22 cellular contexts compared by ENCODE assay signal in the genomic region with DNA sequence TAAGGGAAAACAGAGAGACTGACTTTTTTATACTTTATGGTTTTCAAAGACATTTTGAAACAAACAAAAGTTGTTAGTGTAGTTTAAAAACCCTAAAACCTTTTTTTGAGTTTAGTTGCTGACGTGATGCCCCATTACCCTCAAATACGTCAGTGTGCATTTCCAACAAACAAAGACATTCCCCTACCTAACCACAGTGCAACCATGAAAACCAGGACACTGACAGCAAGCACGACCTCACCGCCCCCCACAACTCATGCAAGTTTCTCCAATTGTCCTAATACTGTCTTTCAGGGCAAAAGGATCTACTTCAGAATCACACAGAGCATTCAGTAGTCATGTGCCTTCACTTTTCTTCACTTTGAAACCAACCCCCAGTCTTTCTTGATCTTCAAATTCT.
DNase-seq lines count a peak whose midpoint lies in the region; ATAC-seq, FAIRE-seq and TF ChIP-seq lines count a peak whose summit lies in the region.
"Had no signal": no experiment of that assay in that cellular context is flagged by ENCODE, and none has a peak within 500 bp of the region (broad histone marks: within the 10 kb centered on the region; RNA-seq: fewer than 3 reads in every experiment).

No MANE protein-coding gene starts in this region.

- no peak overlapping the region for H3K4me3 ChIP-seq in IMR-90 (ENCODE audit: insufficient read depth, low read depth, low read length)
- no peak overlapping the region for H3K4me3 ChIP-seq in GM12878

- H4K20me1 ChIP-seq in IMR-90 (ENCODE audit: insufficient read depth, low read length), result no peaks in the 10 kb centered on the region
- H4K20me1 ChIP-seq in GM12878 (ENCODE audit: control insufficient read depth, insufficient read depth), result no peaks in the 10 kb centered on the region

- no peak overlapping the region for H3K4me2 ChIP-seq in IMR-90 (ENCODE audit: low read depth, low read length)
- H3K4me2 ChIP-seq in GM12878 (ENCODE audit: control insufficient read depth, insufficient read depth), result no peak overlapping the region
- H3K4me2 ChIP-seq: KMS-11 had no signal

- TF ChIP-seq EP300 in GM12878 (IDR thresholded peaks at IDR 0.05; ENCODE audit: borderline replicate concordance in 1 of 2, control insufficient read depth in 1 of 2, low read depth in 2 of 2, low read length in 2 of 2), result no peak

- no peaks in the 10 kb centered on the region for H3K9me3 ChIP-seq in IMR-90 (ENCODE audit: control insufficient read depth, insufficient read depth, low read length)
- H3K9me3 ChIP-seq in GM12878 (replicated peaks; ENCODE audit: control insufficient read depth, insufficient read depth, low read length), result peaks cover 2% of the 10 kb centered on the region; the same call in 2 of the 3 replicates

- H3K9me1 ChIP-seq in IMR-90 (ENCODE audit: insufficient read depth, low read length), result peaks cover 23% of the 10 kb centered on the region

- in situ Hi-C loops in IMR-90 (cut with MboI; ENCODE audit: low sequenced_read_pairs), result no loop called here
- in situ Hi-C loops in GM12878 (cut with MboI), result no loop called here

- no peaks in the 10 kb centered on the region for H3K79me2 ChIP-seq in GM12878 (ENCODE audit: control insufficient read depth, insufficient read depth, low read length)

- no peak for TF ChIP-seq CTCF in IMR-90 (conservative IDR thresholded peaks at IDR 0.05; ENCODE audit: low read depth, low read length)
- no peak for TF ChIP-seq CTCF in GM12878 (IDR thresholded peaks at IDR 0.05 in 2 of 3, conservative IDR thresholded peaks at IDR 0.05 in 1 of 3; ENCODE audit: control insufficient read depth in 2 of 3, extremely low read depth in 1 of 3, insufficient read depth in 1 of 3, low read depth in 3 of 3, low read length in 3 of 3)
- no peak for TF ChIP-seq CTCF in GM10248 (IDR thresholded peaks at IDR 0.05; ENCODE audit: control extremely low read depth, extremely low read depth, low read depth, missing control alignments)

- no peaks in the 10 kb centered on the region for H3K27me3 ChIP-seq in IMR-90 (ENCODE audit: control insufficient read depth, insufficient read depth, low read length)
- no peaks in the 10 kb centered on the region for H3K27me3 ChIP-seq in GM12878 (replicated peaks in 1 of 2; ENCODE audit: control insufficient read depth in 2 of 2, insufficient read depth in 2 of 2, low read length in 1 of 2)

- H2BK20ac ChIP-seq in IMR-90 (ENCODE audit: low read depth, low read length), result peak overlapping the region; percentile 96

- H4K5ac ChIP-seq in IMR-90 (ENCODE audit: low read depth, low read length), result peak overlapping the region; percentile 92

- no peak overlapping the region for H2AK9ac ChIP-seq in IMR-90 (replicated peaks; ENCODE audit: low read depth, low read length, poor library complexity)

- H3K79me1 ChIP-seq in IMR-90 (ENCODE audit: low read depth in 1 of 2, low read length in 2 of 2), result no peaks in the 10 kb centered on the region

- H3K56ac ChIP-seq in IMR-90 (ENCODE audit: extremely low read depth, insufficient read depth, low read length), result no peak overlapping the region

- peak overlapping the region; percentile 87 for H4K91ac ChIP-seq in IMR-90 (ENCODE audit: insufficient read depth, low read depth, low read length)

- H3K18ac ChIP-seq in IMR-90 (ENCODE audit: low read depth, low read length), result peak overlapping the region; percentile 95

- POLR2A ChIA-PET in IMR-90 (lab: Charles Lee; ENCODE audit: unreplicated experiment), result no interaction called here
- POLR2A ChIA-PET in GM12878 (lab: Charles Lee), result no interaction called here
- POLR2A ChIA-PET in GM10248 (lab: Yijun Ruan, JAX), result no interaction called here

- dilution Hi-C loops in IMR-90 (cut with HindIII; ENCODE audit: low sequenced_read_pairs, unreplicated experiment), result no loop called here

- TF ChIP-seq RAD21 in IMR-90 (IDR thresholded peaks at IDR 0.05; ENCODE audit: low read length) (no peak), GM12878 (IDR thresholded peaks at IDR 0.05; ENCODE audit: insufficient read depth, low read depth, low read length) (no peak)

- TF ChIP-seq POLR2A in IMR-90 (IDR thresholded peaks at IDR 0.05; ENCODE audit: low read depth, low read length) (no peak), GM12878 (IDR thresholded peaks at IDR 0.05; ENCODE audit: low read depth, low read length) (no peak)

- no peak for FAIRE-seq in GM12878 (lab: Jason Lieb, UNC)
- FAIRE-seq: H1 had no signal

- H2BK5ac ChIP-seq in IMR-90 (ENCODE audit: low read depth, low read length, poor library complexity, severe bottlenecking), result peak overlapping the region; percentile 97

- BruUV-seq in IMR-90 (replicated peaks; lab: Mats Ljungman, UMichigan) (no TSS peak), GM12878 (replicated peaks; lab: Mats Ljungman, UMichigan) (no TSS peak)

- no peak overlapping the region for H3K9ac ChIP-seq in IMR-90 (ENCODE audit: low read depth, low read length)
- no peak overlapping the region for H3K9ac ChIP-seq in GM12878 (ENCODE audit: control insufficient read depth, insufficient read depth, low read length)
- H3K9ac ChIP-seq: KMS-11 had no signal

- peak overlapping the region; percentile 59 for H2AK5ac ChIP-seq in IMR-90 (ENCODE audit: low read depth, low read length)

- RAD21 ChIA-PET in GM12878 (lab: Charles Lee; ENCODE audit: unreplicated experiment), result interaction anchor here (0.9 kb wide), 1 partner anchor 17 kb away, joined by 3 read pairs; no protein-coding TSS in a partner anchor

- peak overlapping the region in 1 of 2 experiments; percentile 22; a peak in 2 of 4 replicates for H4K8ac ChIP-seq in IMR-90 (ENCODE audit: low read depth in 2 of 2, low read length in 2 of 2)

- SMC1A ChIA-PET in GM12878 (lab: Charles Lee; ENCODE audit: uncharacterized antibody, unreplicated experiment), result interaction anchor here (1.0 to 1.4 kb wide), 3 partner anchors 10 to 19 kb away, joined by 3 to 6 read pairs (median 4); no protein-coding TSS in a partner anchor

- intact Hi-C loops in IMR-90 (cut with micrococcal nuclease), result no loop called here
- intact Hi-C loops in GM12878 (cut with micrococcal nuclease; ENCODE audit: unreplicated experiment), result no loop called here

- CTCF ChIA-PET in IMR-90 (lab: Yijun Ruan, JAX), result no interaction called here
- CTCF ChIA-PET in GM12878 (lab: Yijun Ruan, JAX), result no interaction called here
- CTCF ChIA-PET in GM10248 (lab: Yijun Ruan, JAX), result interaction anchor here (1.2 kb wide), 1 partner anchor 37 kb away, joined by 3 read pairs; no protein-coding TSS in a partner anchor

- DNase-seq in IMR-90, result peak; percentile 48
- no peak for DNase-seq in GM12878 (ENCODE audit: low read depth, low spot score)
- DNase-seq in kidney tubule cell (ENCODE audit: low spot score), result peak; percentile 22
- DNase-seq in GM10248 (ENCODE audit: extremely low spot score), result no peak
- no peak for DNase-seq in hippocampal formation (lab: John Stamatoyannopoulos, UW)
- no peak for DNase-seq in A172 (ENCODE audit: low spot score)
- DNase-seq: CD4-positive, CD25-positive, alpha-beta regulatory T cell; DMS153; DND-41; HCEC 1CT; MM.1S; NCI-H1048; NCI-H1417; NCI-H1694; NCI-H2081; NCI-H2227 treated with DMSO at 0.1 percent for 48 hours; NCI-H526 treated with DMSO at 0.1 percent for 48 hours; Right ventricle myocardium superior; RPMI8226 had no signal

- 40% methylated on average over 2 of the region's 4 CpGs; no CpG with 5 or more reads in 1 of the 2 experiments for WGBS in IMR-90 (ENCODE audit: extremely low coverage in 2 of 2, insufficient read length in 1 of 2), 2 experiments
- WGBS in GM12878 (ENCODE audit: insufficient coverage, insufficient replicate concordance, low lambda C conversion rate, missing lambda C conversion rate), result 0% methylated on average over 4 of the region's 4 CpGs

- H3K23ac ChIP-seq in IMR-90 (ENCODE audit: low read depth, low read length), result 0 out of 2 replicates have a peak overlapping the region, but pooled peaks have one; percentile 7

- ATAC-seq in IMR-90 (ENCODE audit: low read depth) (peak; percentile 9), GM12878 (peak; percentile 11; the same call in 1 of the 3 replicates), GM18868 (IDR thresholded peaks at IDR 0.05; ENCODE audit: unreplicated experiment) (no peak)

- H3K27ac ChIP-seq in IMR-90 (ENCODE audit: insufficient read depth, low read length), result peak overlapping the region; percentile 72; the same call in 1 of the 2 replicates
- no peak overlapping the region for H3K27ac ChIP-seq in GM12878 (ENCODE audit: control insufficient read depth, insufficient read depth)
- H3K27ac ChIP-seq: KMS-11 had no signal

- peak overlapping the region; percentile 47; the same call in 1 of the 3 replicates for H2BK15ac ChIP-seq in IMR-90 (ENCODE audit: low read depth, low read length)

- peak overlapping the region; percentile 70 for H3K4ac ChIP-seq in IMR-90 (ENCODE audit: low read depth, low read length)

- H3K14ac ChIP-seq in IMR-90 (replicated peaks; ENCODE audit: low read depth, low read length), result peak overlapping the region; percentile 64; the same call in 1 of the 2 replicates

- peak overlapping the region; percentile 87 for H2BK120ac ChIP-seq in IMR-90 (ENCODE audit: low read depth, low read length)

- H2AFZ ChIP-seq in IMR-90 (replicated peaks; ENCODE audit: low read length, poor library complexity), result no peak overlapping the region
- no peak overlapping the region for H2AFZ ChIP-seq in GM12878 (ENCODE audit: control insufficient read depth, low read depth, low read length)

- peaks cover 26% of the 10 kb centered on the region for H3K4me1 ChIP-seq in IMR-90 (ENCODE audit: control insufficient read depth, insufficient read depth, low read length)
- H3K4me1 ChIP-seq in GM12878 (ENCODE audit: control insufficient read depth, insufficient read depth, low read length), result peaks cover 4% of the 10 kb centered on the region

- H3K36me3 ChIP-seq in IMR-90 (ENCODE audit: control insufficient read depth, insufficient read depth, low read length) (no peaks in the 10 kb centered on the region), GM12878 (ENCODE audit: control insufficient read depth in 2 of 2, insufficient read depth in 2 of 2, low read length in 1 of 2) (no peaks in the 10 kb centered on the region)

TF ChIP-seq in IMR-90, 13 proteins besides CTCF, POLR2A, EP300 and RAD21 (continues in another document):
- TF ChIP-seq, protein P1, sequence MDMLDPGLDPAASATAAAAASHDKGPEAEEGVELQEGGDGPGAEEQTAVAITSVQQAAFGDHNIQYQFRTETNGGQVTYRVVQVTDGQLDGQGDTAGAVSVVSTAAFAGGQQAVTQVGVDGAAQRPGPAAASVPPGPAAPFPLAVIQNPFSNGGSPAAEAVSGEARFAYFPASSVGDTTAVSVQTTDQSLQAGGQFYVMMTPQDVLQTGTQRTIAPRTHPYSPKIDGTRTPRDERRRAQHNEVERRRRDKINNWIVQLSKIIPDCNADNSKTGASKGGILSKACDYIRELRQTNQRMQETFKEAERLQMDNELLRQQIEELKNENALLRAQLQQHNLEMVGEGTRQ (IDR thresholded peaks at IDR 0.05; ENCODE audit: low read depth, low read length), result no peak

TF ChIP-seq in GM12878, 131 proteins besides CTCF, POLR2A, EP300 and RAD21 (continues in another document):
- no peak for TF ChIP-seq HDAC2 (IDR thresholded peaks at IDR 0.05)

Comparison
In these comparisons a context has a peak if more than half of its experiments do, and no peak if none do; other contexts are left out.
1. DNase-seq: peak in IMR-90 (single experiment) and kidney tubule cell (single experiment); none in GM12878 (single experiment), GM10248 (single experiment), hippocampal formation (0 of 2) and A172 (single experiment).